ENCODE assay signal across 1 cellular context in genomic region chr14:67695394-67695949, GRCh38.
TF ChIP-seq lines count a peak whose summit lies in the region.

Gene RDH11 (minus strand): TSS chr14:67695764. CDS start chr14:67695703, 61 bp downstream.

TF ChIP-seq in HepG2, 621 proteins besides CTCF, POLR2A, EP300 and RAD21 (continued from another document and continues in another):
- TF ChIP-seq ZNF24 (IDR thresholded peaks at IDR 0.05) (no peak), ZNF350 (CRISPR knock-in tag; IDR thresholded peaks at IDR 0.05; ENCODE audit: borderline replicate concordance, low read depth) (no peak), ZNF614 (CRISPR knock-in tag; IDR thresholded peaks at IDR 0.05; ENCODE audit: borderline replicate concordance) (peak; percentile 42; the same call in 1 of the 2 replicates), E2F1 (CRISPR knock-in tag; IDR thresholded peaks at IDR 0.05) (no peak), JDP2 (CRISPR knock-in tag; IDR thresholded peaks at IDR 0.05; ENCODE audit: borderline replicate concordance) (no peak), HOXA9 (CRISPR knock-in tag; IDR thresholded peaks at IDR 0.05; ENCODE audit: borderline replicate concordance) (no peak), FOXC1 (CRISPR knock-in tag; IDR thresholded peaks at IDR 0.05; ENCODE audit: borderline replicate concordance) (peak; percentile 67; the same call in 1 of the 2 replicates), TCF7 (IDR thresholded peaks at IDR 0.05; ENCODE audit: low read depth) (no peak), RFXANK (CRISPR knock-in tag; IDR thresholded peaks at IDR 0.05) (no peak), NFKB2 (CRISPR knock-in tag; IDR thresholded peaks at IDR 0.05; ENCODE audit: borderline replicate concordance) (peak; percentile 53; the same call in 1 of the 2 replicates), ZNF891 (CRISPR knock-in tag; IDR thresholded peaks at IDR 0.05) (peak; percentile 78), MED8 (CRISPR knock-in tag; IDR thresholded peaks at IDR 0.05; ENCODE audit: insufficient replicate concordance) (peak; percentile 60), ZNF367 (CRISPR knock-in tag; IDR thresholded peaks at IDR 0.05; ENCODE audit: borderline replicate concordance) (no peak), ZNF775 (CRISPR knock-in tag; IDR thresholded peaks at IDR 0.05; ENCODE audit: borderline replicate concordance) (no peak), ZNF550 (CRISPR knock-in tag; IDR thresholded peaks at IDR 0.05; ENCODE audit: borderline replicate concordance) (no peak), HNRNPL (IDR thresholded peaks at IDR 0.05; ENCODE audit: low read depth, low read length) (no peak), NCOR1 (IDR thresholded peaks at IDR 0.05; ENCODE audit: borderline replicate concordance, low read length) (no peak), TERF1 (CRISPR knock-in tag; IDR thresholded peaks at IDR 0.05) (no peak), ZNF570 (CRISPR knock-in tag; IDR thresholded peaks at IDR 0.05; ENCODE audit: borderline replicate concordance) (no peak), NCOA1 (CRISPR knock-in tag; IDR thresholded peaks at IDR 0.05) (peak; percentile 72; the same call in 1 of the 2 replicates), GABPB1 (CRISPR knock-in tag; IDR thresholded peaks at IDR 0.05) (peak; percentile 73), HBP1 (CRISPR knock-in tag; IDR thresholded peaks at IDR 0.05; ENCODE audit: low read depth) (0 out of 2 replicates have a peak, but pooled peaks have one; percentile 49), TARDBP (CRISPR knock-in tag; IDR thresholded peaks at IDR 0.05) (no peak), ZFP82 (CRISPR knock-in tag; IDR thresholded peaks at IDR 0.05; ENCODE audit: borderline replicate concordance) (no peak), ZFP36L1 (CRISPR knock-in tag; IDR thresholded peaks at IDR 0.05) (peak; percentile 60; the same call in 1 of the 2 replicates), YY1 (IDR thresholded peaks at IDR 0.05; ENCODE audit: insufficient read depth, insufficient replicate concordance, low read depth, low read length) (peak; percentile 86), BCL3 (CRISPR knock-in tag; IDR thresholded peaks at IDR 0.05) (0 out of 2 replicates have a peak, but pooled peaks have one; percentile 24), ZNF567 (CRISPR knock-in tag; IDR thresholded peaks at IDR 0.05; ENCODE audit: borderline replicate concordance) (no peak), MTERF4 (CRISPR knock-in tag; IDR thresholded peaks at IDR 0.05) (no peak), ZNF574 (CRISPR knock-in tag; IDR thresholded peaks at IDR 0.05) (peak; percentile 73), KIAA2018 (CRISPR knock-in tag; IDR thresholded peaks at IDR 0.05; ENCODE audit: borderline replicate concordance) (no peak), HHEX (CRISPR knock-in tag; IDR thresholded peaks at IDR 0.05) (no peak), MYC (CRISPR knock-in tag; IDR thresholded peaks at IDR 0.05; ENCODE audit: borderline replicate concordance) (peak; percentile 52; the same call in 1 of the 2 replicates), CENPT (CRISPR knock-in tag; IDR thresholded peaks at IDR 0.05; ENCODE audit: low read depth) (no peak), ZNF589 (CRISPR knock-in tag; conservative IDR thresholded peaks at IDR 0.05) (no peak), REPIN1 (CRISPR knock-in tag; IDR thresholded peaks at IDR 0.05; ENCODE audit: borderline replicate concordance, low read depth) (0 out of 2 replicates have a peak, but pooled peaks have one; percentile 7), MLX (CRISPR knock-in tag; IDR thresholded peaks at IDR 0.05) (no peak), PRDM10 (CRISPR knock-in tag; IDR thresholded peaks at IDR 0.05; ENCODE audit: low read depth) (peak; percentile 65; the same call in 1 of the 2 replicates)
